Comparison of ENCODE assay signal across 8 cellular contexts in genomic region chr19:35468637-35469036, GRCh38. TPM values are rescaled to one million over a fixed set of nuclear protein-coding genes. Genes with fewer than 3 reads are reported as not detected.
DNase-seq lines count a peak whose midpoint lies in the region; ATAC-seq, FAIRE-seq and TF ChIP-seq lines count a peak whose summit lies in the region.
"Had no signal": no experiment of that assay in that cellular context is flagged by ENCODE, and none has a peak within 500 bp of the region (broad histone marks: within the 10 kb centered on the region; RNA-seq: fewer than 3 reads in every experiment).

No MANE protein-coding gene starts in this region.

- no peak overlapping the region for H3K4me3 ChIP-seq in fibroblast of lung (replicated peaks in 1 of 4; ENCODE audit: control extremely low read depth in 1 of 4, insufficient read depth in 1 of 4, low read depth in 3 of 4, low read length in 4 of 4)
- no peak overlapping the region for H3K4me3 ChIP-seq in ovary

- ATAC-seq in HG03025 (IDR thresholded peaks at IDR 0.05; ENCODE audit: low FRiP score, unreplicated experiment), result no peak

- H3K4me2 ChIP-seq in fibroblast of lung (ENCODE audit: extremely low read depth, insufficient read depth, low read length), result no peak overlapping the region

- H3K27ac ChIP-seq in fibroblast of lung (ENCODE audit: insufficient read depth, low read length) (no peak overlapping the region), ovary (no peak overlapping the region)

- no peak for TF ChIP-seq EP300 in ovary (IDR thresholded peaks at IDR 0.05)

- TF ChIP-seq CTCF in fibroblast of lung (conservative IDR thresholded peaks at IDR 0.05 in 1 of 2, IDR thresholded peaks at IDR 0.05 in 1 of 2; ENCODE audit: low read depth in 1 of 2, low read length in 2 of 2) (peak; percentile 43 to 59), ovary (IDR thresholded peaks at IDR 0.05) (peak in 2 of 3 donors; percentile 23 to 32)

- peak; percentile 43 for FAIRE-seq in H54 (lab: Jason Lieb, UNC)
- FAIRE-seq: frontal cortex had no signal

- no peaks in the 10 kb centered on the region for H3K79me2 ChIP-seq in fibroblast of lung (ENCODE audit: control insufficient read depth, insufficient read depth, low read length)

- DNase-seq in GM04503 (ENCODE audit: low read depth) (peak; percentile 1), H54 (ENCODE audit: insufficient read length, low spot score) (peak; percentile 70), NCI-H2196 (lab: John Stamatoyannopoulos, UW; ENCODE audit: unreplicated experiment) (peak; percentile 48), fibroblast of lung (ENCODE audit: low read depth in 2 of 2) (peak in 1 of 2 donors; percentile 34), ovary (peak in 3 of 5 donors; percentile 32 to 46 (median 44))
- peak; percentile 74 for DNase-seq in activated CD8-positive, alpha-beta memory T cell treated with anti-CD3 and anti-CD28 coated beads for 24 hours

- H3K4me1 ChIP-seq in fibroblast of lung (ENCODE audit: control insufficient read depth, extremely low read depth, insufficient read depth, low read length) (no peaks in the 10 kb centered on the region), ovary (ENCODE audit: insufficient read depth) (no peaks in the 10 kb centered on the region)

- TF ChIP-seq POLR2A in H54 (IDR thresholded peaks at IDR 0.05; ENCODE audit: low read depth, low read length) (no peak), ovary (IDR thresholded peaks at IDR 0.05) (no peak)

- 44 to 54% (median 45%) methylated on average over 2 of the region's 2 CpGs for WGBS in ovary, 3 donors

- H3K36me3 ChIP-seq in fibroblast of lung (ENCODE audit: control insufficient read depth, insufficient read depth, low read length) (no peaks in the 10 kb centered on the region), ovary (no peaks in the 10 kb centered on the region)

- H3K9ac ChIP-seq in fibroblast of lung (ENCODE audit: insufficient read depth, low read length), result no peak overlapping the region

- H4K20me1 ChIP-seq in fibroblast of lung (ENCODE audit: control insufficient read depth, extremely low read depth, insufficient read depth, low read length), result no peaks in the 10 kb centered on the region

- intact Hi-C loops in ovary (cut with DNase I), result no loop called here

- H2AFZ ChIP-seq in fibroblast of lung (ENCODE audit: low read length), result no peak overlapping the region

- no peaks in the 10 kb centered on the region for H3K9me3 ChIP-seq in fibroblast of lung (ENCODE audit: control insufficient read depth, insufficient read depth, low read depth, low read length)
- H3K9me3 ChIP-seq in ovary, result no peaks in the 10 kb centered on the region

- H3K27me3 ChIP-seq in fibroblast of lung (ENCODE audit: control insufficient read depth, insufficient read depth, low read length) (no peaks in the 10 kb centered on the region), ovary (no peaks in the 10 kb centered on the region)

RNA-seq across cellular contexts. Expression of gene FFAR2, which starts 20.6 kb away (rescaled TPM):
- total RNA-seq in fibroblast of lung, result not detected in 2 replicates
- polyA plus RNA-seq in fibroblast of lung, result not detected in 2 replicates
- polyA plus RNA-seq in fibroblast of lung (2012), result not detected in 2 replicates
- not detected in 2 replicates for polyA minus RNA-seq in fibroblast of lung (ENCODE audit: low replicate concordance)
- under 1 TPM in 2 of 7 donors, not detected in 5; 0.20 to 0.32 TPM for total RNA-seq in ovary
- under 1 TPM; 0.32 to 0.47 TPM for polyA plus RNA-seq in ovary

RNA-seq across cellular contexts. Expression of gene KRTDAP, which starts 21.6 kb away (rescaled TPM):
- not detected in 2 replicates for total RNA-seq in fibroblast of lung
- polyA plus RNA-seq in fibroblast of lung, result not detected in 2 replicates
- not detected in 2 replicates for polyA plus RNA-seq in fibroblast of lung (2012)
- not detected in 2 replicates for polyA minus RNA-seq in fibroblast of lung (ENCODE audit: low replicate concordance)
- 1 to 10 TPM in 1 of 7 donors, under 1 TPM in 4, not detected in 2; 0.54 to 1.6 (median 0.75) TPM for total RNA-seq in ovary
- polyA plus RNA-seq in ovary, result not detected
- total RNA-seq: frontal cortex had no signal

RNA-seq across cellular contexts. Expression of gene DMKN, which starts 44.8 kb away (rescaled TPM):
- total RNA-seq in fibroblast of lung (14.2 and 29.3 TPM in 2 replicates), ovary (100 to 1,000 TPM in 3 of 7 donors, 10 to 100 TPM in 4; 82.1 to 177 (median 98.4) TPM)
- polyA plus RNA-seq in fibroblast of lung (2.1 and 2.8 TPM in 2 replicates), ovary (10 to 100 TPM; 58.3 to 59.0 TPM)
- 5.7 and 6.4 TPM in 2 replicates for polyA plus RNA-seq in fibroblast of lung (2012)
- not detected in 2 replicates for polyA minus RNA-seq in fibroblast of lung (ENCODE audit: low replicate concordance)

RNA-seq across cellular contexts. Expression of gene SBSN, which starts 59.5 kb away (rescaled TPM):
- total RNA-seq in fibroblast of lung, result 4.1 and 9.0 TPM in 2 replicates
- 1.6 TPM in 2 replicates for polyA plus RNA-seq in fibroblast of lung
- polyA plus RNA-seq in fibroblast of lung (2012), result 3.4 and 3.7 TPM in 2 replicates
- not detected in 2 replicates for polyA minus RNA-seq in fibroblast of lung (ENCODE audit: low replicate concordance)
- not detected for total RNA-seq in ovary
- polyA plus RNA-seq in ovary, result not detected
- total RNA-seq: frontal cortex had no signal
